In the genomic region with DNA sequence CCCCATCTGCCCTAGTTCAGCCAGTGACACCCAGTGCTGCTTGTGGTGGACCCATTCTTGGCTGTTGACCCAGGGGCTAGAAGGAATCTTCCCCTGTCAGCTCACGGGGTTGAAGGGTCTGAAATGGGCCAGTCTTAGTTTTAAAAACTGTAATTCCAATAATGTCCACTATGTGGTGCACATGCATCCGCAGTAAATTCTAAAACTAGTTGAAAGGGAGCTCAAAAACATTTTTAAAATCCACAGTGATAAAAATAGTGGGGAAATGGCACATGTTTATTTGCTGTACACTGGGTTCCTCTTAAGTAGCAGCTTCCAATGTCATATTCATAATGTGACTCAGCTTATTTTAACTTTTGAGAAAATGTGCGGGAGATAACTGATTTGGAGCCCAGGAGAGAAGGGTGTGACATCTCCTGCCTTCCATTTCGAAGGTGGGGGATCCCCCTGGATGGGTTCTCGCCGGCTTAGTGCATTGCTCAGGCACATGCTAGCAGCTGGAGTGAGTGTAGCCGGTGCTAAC, we compare ENCODE assay signal across 8 cellular contexts. TPM values are rescaled to one million over a fixed set of nuclear protein-coding genes. Genes with fewer than 3 reads are reported as not detected.
DNase-seq lines count a peak whose midpoint lies in the region; ATAC-seq and TF ChIP-seq lines count a peak whose summit lies in the region.

No MANE protein-coding gene starts in this region.

- H2AFZ ChIP-seq in H9 (ENCODE audit: low read length): no peak overlapping the region
- H2AFZ ChIP-seq in OCI-LY1 (ENCODE audit: low read length): no peak overlapping the region

- no peak overlapping the region for H3K4me3 Mint-ChIP-seq in H9

- H2BK12ac ChIP-seq in H9 (ENCODE audit: insufficient read length, low read depth, low read length): no peak overlapping the region

- H3K9ac ChIP-seq in H9 (ENCODE audit: extremely low read depth, insufficient read length, low read length) (no peak overlapping the region), OCI-LY1 (ENCODE audit: low read length) (no peak overlapping the region), subcutaneous abdominal adipose tissue (ENCODE audit: low read length in 5 of 5) (peak overlapping the region in 2 of 5 donors; percentile 44 to 70)

- no peak overlapping the region for H4K5ac ChIP-seq in H9 (ENCODE audit: insufficient read length, low read depth, low read length)

- no peak overlapping the region for H3T11ph ChIP-seq in H9 (ENCODE audit: low read length)

- no peak overlapping the region for H2BK5ac ChIP-seq in H9 (ENCODE audit: insufficient read length, low read length)

- no peaks in the 10 kb centered on the region for H3K27me3 Mint-ChIP-seq in H9 (ENCODE audit: low read depth)

- no peak overlapping the region for H3K18ac ChIP-seq in H9 (ENCODE audit: insufficient read length, low read depth, low read length)

- H3K27ac ChIP-seq in H9 (ENCODE audit: insufficient read length, low read depth, low read length) (no peak overlapping the region), OCI-LY1 (ENCODE audit: low read depth, low read length, poor library complexity, severe bottlenecking) (no peak overlapping the region), subcutaneous abdominal adipose tissue (ENCODE audit: low read depth, low read length) (peak overlapping the region; percentile 54)

- no peaks in the 10 kb centered on the region for H3K36me3 Mint-ChIP-seq in H9 (ENCODE audit: insufficient read depth in 1 of 3, low read depth in 3 of 3)

- H3K4me3 ChIP-seq in OCI-LY1 (ENCODE audit: low read depth, low read length, poor library complexity, severe bottlenecking): no peak overlapping the region
- H3K4me3 ChIP-seq in subcutaneous abdominal adipose tissue (ENCODE audit: low read depth in 1 of 5, low read length in 5 of 5): no peak overlapping the region

- no peak overlapping the region for H3K56ac ChIP-seq in H9 (ENCODE audit: insufficient read length, low read depth, low read length)

- peaks cover 4% of the 10 kb centered on the region; the same call in 1 of the 2 replicates for H3K36me3 ChIP-seq in OCI-LY1 (ENCODE audit: insufficient read depth, low read length)
- H3K36me3 ChIP-seq in subcutaneous abdominal adipose tissue (ENCODE audit: control insufficient read depth in 5 of 5, insufficient read depth in 5 of 5, low read length in 5 of 5): peaks cover 0 to 10% (median 4%) of the 10 kb centered on the region in 5 donors

- H3K14ac ChIP-seq in H9 (ENCODE audit: insufficient read depth, low read length): no peak overlapping the region

- H2BK20ac ChIP-seq in H9 (ENCODE audit: low read depth, low read length, poor library complexity, severe bottlenecking): no peak overlapping the region

- H3K23ac ChIP-seq in H9 (ENCODE audit: insufficient read length, low read depth, low read length): no peak overlapping the region

- ATAC-seq in HG02588 (IDR thresholded peaks at IDR 0.05; ENCODE audit: unreplicated experiment): no peak

- no CpG with 5 or more reads among the region's 7 CpGs for WGBS in H9 (ENCODE audit: extremely low coverage, insufficient read length, low lambda C conversion rate)

- H3K23me2 ChIP-seq in H9 (ENCODE audit: insufficient read length, low read depth, low read length, poor library complexity, severe bottlenecking): no peaks in the 10 kb centered on the region

- H4K20me1 ChIP-seq in H9 (ENCODE audit: control insufficient read depth, insufficient read depth, insufficient read length) (no peaks in the 10 kb centered on the region), OCI-LY1 (ENCODE audit: insufficient read depth, low read length) (no peaks in the 10 kb centered on the region)

- H3K4ac ChIP-seq in H9 (ENCODE audit: low read depth, low read length): no peak overlapping the region

- H3K27me3 ChIP-seq in H9 (ENCODE audit: insufficient read depth, low read length) (no peaks in the 10 kb centered on the region), OCI-LY1 (ENCODE audit: insufficient read depth, low read length) (no peaks in the 10 kb centered on the region), subcutaneous abdominal adipose tissue (ENCODE audit: control insufficient read depth in 5 of 5, insufficient read depth in 4 of 5, low read length in 5 of 5) (no peaks in the 10 kb centered on the region)

- no peaks in the 10 kb centered on the region for H3K4me1 Mint-ChIP-seq in H9

- TF ChIP-seq CTCF in H9 (conservative IDR thresholded peaks at IDR 0.05): peak; percentile 78
- TF ChIP-seq CTCF in OCI-LY1 (IDR thresholded peaks at IDR 0.05; ENCODE audit: low read length): peak; percentile 65

- no peaks in the 10 kb centered on the region for H3K9me3 Mint-ChIP-seq in H9

- no peak overlapping the region for H4K91ac ChIP-seq in H9 (ENCODE audit: insufficient read length, low read depth, low read length)

- no peak overlapping the region for H3K4me2 ChIP-seq in H9 (ENCODE audit: insufficient read depth, insufficient read length, low read length)
- H3K4me2 ChIP-seq in OCI-LY1 (ENCODE audit: low read length): no peak overlapping the region

- no peaks in the 10 kb centered on the region for H3K79me2 ChIP-seq in H9 (ENCODE audit: insufficient read depth, low read length)
- no peaks in the 10 kb centered on the region for H3K79me2 ChIP-seq in OCI-LY1 (ENCODE audit: insufficient read depth, low read length)

- no peak overlapping the region for H4K8ac ChIP-seq in H9 (replicated peaks; ENCODE audit: insufficient read length, low read depth, low read length)

- H2BK120ac ChIP-seq in H9 (ENCODE audit: low read depth, low read length, poor library complexity, severe bottlenecking): no peak overlapping the region

- no peaks in the 10 kb centered on the region for H3K79me1 ChIP-seq in H9 (ENCODE audit: insufficient read depth, low read depth, low read length, poor library complexity, severe bottlenecking)

- no peaks in the 10 kb centered on the region for H3F3A ChIP-seq in OCI-LY1 (ENCODE audit: insufficient read depth, low read length)

- H2AK5ac ChIP-seq in H9 (ENCODE audit: insufficient read length, low read length): no peak overlapping the region

- H3K4me1 ChIP-seq in H9 (ENCODE audit: insufficient read depth, low read length) (no peaks in the 10 kb centered on the region), OCI-LY1 (ENCODE audit: insufficient read depth, low read length, severe bottlenecking) (no peaks in the 10 kb centered on the region), subcutaneous abdominal adipose tissue (ENCODE audit: control insufficient read depth in 5 of 5, insufficient read depth in 5 of 5, low read length in 5 of 5) (peaks cover 0 to 37% (median 20%) of the 10 kb centered on the region in 5 donors)

- no peak overlapping the region for H2BK15ac ChIP-seq in H9 (ENCODE audit: low read depth, low read length)

- DNase-seq in DMS114 treated with DMSO at 0.1 percent for 48 hours (lab: John Stamatoyannopoulos, UW; ENCODE audit: unreplicated experiment) (peak; percentile 42), H9 (no peak), cerebellar cortex (ENCODE audit: low spot score) (peak; percentile 64), kidney tubule cell (ENCODE audit: low spot score) (peak; percentile 43)
- DNase-seq in activated naive CD4-positive, alpha-beta T cell treated with anti-CD3 and anti-CD28 coated beads, Interleukin-2, amount 50 U/mL, for 16 hours: no peak

- H3K9me3 ChIP-seq in H9 (ENCODE audit: control insufficient read depth, low read depth, low read length) (no peaks in the 10 kb centered on the region), OCI-LY1 (ENCODE audit: low read length) (no peaks in the 10 kb centered on the region), subcutaneous abdominal adipose tissue (ENCODE audit: control insufficient read depth in 5 of 5, low read length in 5 of 5) (no peaks in the 10 kb centered on the region)

- H3K9me2 ChIP-seq in OCI-LY1 (ENCODE audit: low read depth, low read length): no peaks in the 10 kb centered on the region

- no peak overlapping the region for H3K27ac Mint-ChIP-seq in H9

RNA-seq across cellular contexts. Expression of gene GRHL1, which starts 32.8 kb away (rescaled TPM):
- 2.5 and 2.8 TPM in 2 replicates for total RNA-seq in H9 (2021)

RNA-seq across cellular contexts. Expression of gene KLF11, which starts 59.1 kb away (rescaled TPM):
- total RNA-seq in H9 (2021): 15.5 and 18.1 TPM in 2 replicates

Comparison
In these comparisons a context has a peak if more than half of its experiments do, and no peak if none do; other contexts are left out.
1. DNase-seq: peak in DMS114 treated with DMSO at 0.1 percent for 48 hours (single experiment), cerebellar cortex (single experiment) and kidney tubule cell (single experiment); none in H9 (single experiment) and activated naive CD4-positive, alpha-beta T cell treated with anti-CD3 and anti-CD28 coated beads, Interleukin-2, amount 50 U/mL, for 16 hours (single experiment).